In genomic region chr21:25607151-25607811, GRCh38 we compare ENCODE assay signal across 8 cellular contexts. TPM values are rescaled to one million over a fixed set of nuclear protein-coding genes. Genes with fewer than 3 reads are reported as not detected.
DNase-seq lines count a peak whose midpoint lies in the region; ATAC-seq, FAIRE-seq and TF ChIP-seq lines count a peak whose summit lies in the region.

Gene MRPL39 (minus strand): TSS chr21:25607481. CDS start chr21:25607475, 6 bp downstream.

- H3K36me3 Mint-ChIP-seq in activated naive CD8-positive, alpha-beta T cell treated with anti-CD3 and anti-CD28 coated beads for 36 hours = peaks cover 15% of the 10 kb centered on the region

- H3K27me3 ChIP-seq in pancreas (no peaks in the 10 kb centered on the region), tibial artery (no peaks in the 10 kb centered on the region)

- H3K4me1 ChIP-seq in pancreas = peaks cover 8 to 13% (median 11%) of the 10 kb centered on the region in 3 donors
- H3K4me1 ChIP-seq in tibial artery = peaks cover 0 to 36% (median 27%) of the 10 kb centered on the region in 4 donors

- H3K9me3 ChIP-seq in pancreas = no peaks in the 10 kb centered on the region
- no peaks in the 10 kb centered on the region for H3K9me3 ChIP-seq in tibial artery

- ATAC-seq in HG02623 (IDR thresholded peaks at IDR 0.05; ENCODE audit: unreplicated experiment) (peak; percentile 93), Right ventricle myocardium inferior (peak; percentile 98), pancreas (peak; percentile 96 to 99 (median 98))

- peak; percentile 69 for TF ChIP-seq CTCF in GM12864 (IDR thresholded peaks at IDR 0.05; ENCODE audit: low read depth, low read length, missing control alignments)
- peak in 2 of 4 donors; percentile 14 to 29 for TF ChIP-seq CTCF in pancreas (IDR thresholded peaks at IDR 0.05)
- peak; percentile 9 to 38 for TF ChIP-seq CTCF in tibial artery (IDR thresholded peaks at IDR 0.05)

- no peak for FAIRE-seq in pancreas (lab: Jason Lieb, UNC)

- H3K36me3 ChIP-seq in pancreas (no peaks in the 10 kb centered on the region), tibial artery (peaks cover 6 to 26% (median 20%) of the 10 kb centered on the region in 3 donors)

- peak within 1 kb of the TSS; percentile 100 for H3K4me3 Mint-ChIP-seq in activated naive CD8-positive, alpha-beta T cell treated with anti-CD3 and anti-CD28 coated beads for 36 hours

- H3K27ac ChIP-seq in pancreas = peak within 1 kb of the TSS in 3 of 4 donors; percentile 66 to 73 (median 69)
- peak within 1 kb of the TSS; percentile 85 to 88 for H3K27ac ChIP-seq in tibial artery

- peak within 1 kb of the TSS; percentile 98 for H3K27ac Mint-ChIP-seq in activated naive CD8-positive, alpha-beta T cell treated with anti-CD3 and anti-CD28 coated beads for 36 hours

- H3K9me3 Mint-ChIP-seq in activated naive CD8-positive, alpha-beta T cell treated with anti-CD3 and anti-CD28 coated beads for 36 hours = no peaks in the 10 kb centered on the region

- peaks cover 24% of the 10 kb centered on the region for H3K4me1 Mint-ChIP-seq in activated naive CD8-positive, alpha-beta T cell treated with anti-CD3 and anti-CD28 coated beads for 36 hours

- DNase-seq in GM12864 (ENCODE audit: low read depth) = peak; percentile 76
- peak; percentile 84 for DNase-seq in NCI-H1092 treated with DMSO at 0.1 percent for 48 hours (lab: John Stamatoyannopoulos, UW)
- DNase-seq in SKM-1 treated with dmso at 0.1 percent for 144 hours (lab: John Stamatoyannopoulos, UW; ENCODE audit: unreplicated experiment) = peak; percentile 86
- DNase-seq in activated naive CD8-positive, alpha-beta T cell treated with anti-CD3 and anti-CD28 coated beads for 36 hours = peak; percentile 90
- peak; percentile 95 for DNase-seq in Right ventricle myocardium inferior (ENCODE audit: missing footprints)
- DNase-seq in pancreas = peak; percentile 78 to 95 (median 84)
- peak; percentile 77 to 87 for DNase-seq in tibial artery

- no peaks in the 10 kb centered on the region for H3K27me3 Mint-ChIP-seq in activated naive CD8-positive, alpha-beta T cell treated with anti-CD3 and anti-CD28 coated beads for 36 hours

- H3K4me3 ChIP-seq in GM12864 (ENCODE audit: low read depth, low read length) (peak within 1 kb of the TSS; percentile 94), pancreas (peak within 1 kb of the TSS; percentile 75 to 97 (median 83)), tibial artery (peak within 1 kb of the TSS; percentile 74 to 94)

- 0% methylated on average over 51 to 57 of the region's 57 CpGs for WGBS in pancreas, 2 donors

- intact Hi-C loops in Right ventricle myocardium inferior (cut with DNase I) (loop anchor here (5.0 kb wide), 1 partner anchor 150 kb away; no protein-coding TSS in a partner anchor), pancreas (cut with DNase I) (no loop called here), tibial artery (cut with DNase I; ENCODE audit: low total_unique reads) (loop anchor here (2.0 to 10.0 kb wide), 2 partner anchors 102 to 128 kb away; partner anchors contain the start of genes ATP5PF and GABPA)

RNA-seq across cellular contexts. Expression of gene MRPL39, which starts in this region (rescaled TPM):
- total RNA-seq in activated naive CD8-positive, alpha-beta T cell treated with anti-CD3 and anti-CD28 coated beads for 36 hours = 10 to 100 TPM; 86.1 to 86.2 TPM
- 59.4 TPM for total RNA-seq in Right ventricle myocardium inferior
- 10 to 100 TPM in 4 of 6 donors, 1 to 10 TPM in 2; 9.6 to 14.7 (median 12.9) TPM for total RNA-seq in pancreas
- 10 to 100 TPM; 10.6 to 16.9 TPM for polyA plus RNA-seq in pancreas

Comparison
In these comparisons a context has a peak if more than half of its experiments do, and no peak if none do; other contexts are left out.
1. Peak in every context shown above with its lines: DNase-seq, ATAC-seq, H3K4me3 ChIP-seq and H3K27ac ChIP-seq.
2. intact Hi-C loops: an anchor here in Right ventricle myocardium inferior (5.0 kb wide) and tibial artery (2.0 to 10.0 kb wide); none called in pancreas.